Comparison of ENCODE assay signal across 9 cellular contexts in genomic region chr3:50320853-50321145, GRCh38. TPM values are rescaled to one million over a fixed set of nuclear protein-coding genes. Genes with fewer than 3 reads are reported as not detected.
DNase-seq lines count a peak whose midpoint lies in the region; ATAC-seq, FAIRE-seq and TF ChIP-seq lines count a peak whose summit lies in the region.
"Had no signal": no experiment of that assay in that cellular context is flagged by ENCODE, and none has a peak within 500 bp of the region (broad histone marks: within the 10 kb centered on the region; RNA-seq: fewer than 3 reads in every experiment).

No MANE protein-coding gene starts in this region.

- no peak for FAIRE-seq in kidney (lab: Jason Lieb, UNC)
- FAIRE-seq in D721Med (lab: Jason Lieb, UNC), result no peak
- FAIRE-seq: colon had no signal

- H3K9me3 ChIP-seq in kidney (ENCODE audit: control insufficient read depth in 1 of 2, low read length in 2 of 2) (no peaks in the 10 kb centered on the region), thyroid gland (no peaks in the 10 kb centered on the region)

- H3K4me3 Mint-ChIP-seq in activated CD8-positive, alpha-beta memory T cell treated with anti-CD3 and anti-CD28 coated beads, Interleukin-2, amount 10 ng/mL, durations not matched to agents 7 days and 5 days, result peak overlapping the region; percentile 89
- H3K4me3 Mint-ChIP-seq in activated naive CD8-positive, alpha-beta T cell treated with anti-CD3 and anti-CD28 coated beads for 36 hours, result peak overlapping the region; percentile 80

- no peaks in the 10 kb centered on the region for H3K27me3 ChIP-seq in thyroid gland

- TF ChIP-seq CTCF in kidney (IDR thresholded peaks at IDR 0.05; ENCODE audit: borderline replicate concordance, extremely low read depth, insufficient read depth) (no peak), thyroid gland (IDR thresholded peaks at IDR 0.05) (no peak), D721Med (IDR thresholded peaks at IDR 0.05; ENCODE audit: insufficient read depth, missing control alignments) (no peak)

- H3K27me3 Mint-ChIP-seq in activated CD8-positive, alpha-beta memory T cell treated with anti-CD3 and anti-CD28 coated beads, Interleukin-2, amount 10 ng/mL, durations not matched to agents 7 days and 5 days, result no peaks in the 10 kb centered on the region
- H3K27me3 Mint-ChIP-seq in activated naive CD8-positive, alpha-beta T cell treated with anti-CD3 and anti-CD28 coated beads for 36 hours, result no peaks in the 10 kb centered on the region

- DNase-seq in activated CD8-positive, alpha-beta memory T cell treated with anti-CD3 and anti-CD28 coated beads, Interleukin-2, amount 10 ng/mL, durations not matched to agents 7 days and 5 days, result no peak
- DNase-seq in activated CD8-positive, alpha-beta memory T cell treated with anti-CD3 and anti-CD28 coated beads for 24 hours, result no peak
- DNase-seq in activated naive CD8-positive, alpha-beta T cell treated with anti-CD3 and anti-CD28 coated beads for 36 hours, result no peak
- DNase-seq in kidney, result no peak
- DNase-seq in thyroid gland, result no peak
- no peak for DNase-seq in DMS153 treated with DMSO at 0.1 percent for 48 hours (lab: John Stamatoyannopoulos, UW; ENCODE audit: unreplicated experiment)
- no peak for DNase-seq in D721Med (ENCODE audit: insufficient read length, low spot score)

- peaks cover 30 to 52% of the 10 kb centered on the region in 2 donors for H3K4me1 ChIP-seq in kidney (ENCODE audit: control insufficient read depth in 1 of 2, insufficient read depth in 1 of 2, low read depth in 1 of 2, low read length in 2 of 2)
- peaks cover 38 to 68% of the 10 kb centered on the region in 2 donors for H3K4me1 ChIP-seq in thyroid gland

- no peak for ATAC-seq in activated CD8-positive, alpha-beta memory T cell treated with anti-CD3 and anti-CD28 coated beads, Interleukin-2, amount 10 ng/mL, durations not matched to agents 7 days and 5 days
- no peak for ATAC-seq in GM19467 (IDR thresholded peaks at IDR 0.05; ENCODE audit: unreplicated experiment)

- H3K27ac ChIP-seq in kidney (ENCODE audit: low read depth in 2 of 2, low read length in 2 of 2), result peak overlapping the region; percentile 73 to 99
- peak overlapping the region; percentile 96 to 98 (median 98) for H3K27ac ChIP-seq in thyroid gland

- intact Hi-C loops in kidney (cut with DNase I) (no loop called here), thyroid gland (cut with DNase I) (no loop called here)

- CTCF ChIA-PET in activated CD8-positive, alpha-beta memory T cell treated with anti-CD3 and anti-CD28 coated beads, Interleukin-2, amount 10 ng/mL, durations not matched to agents 7 days and 5 days (lab: Charles Lee), result interaction anchor here (0.8 to 18.0 kb wide), 4 partner anchors 15 to 74 kb away, joined by 3 to 266 read pairs (median 47); partner anchors contain the start of genes HYAL1, HYAL3, IFRD2 and NAA80

- H3K9me3 Mint-ChIP-seq in activated CD8-positive, alpha-beta memory T cell treated with anti-CD3 and anti-CD28 coated beads, Interleukin-2, amount 10 ng/mL, durations not matched to agents 7 days and 5 days (ENCODE audit: low read depth), result no peaks in the 10 kb centered on the region
- no peaks in the 10 kb centered on the region for H3K9me3 Mint-ChIP-seq in activated naive CD8-positive, alpha-beta T cell treated with anti-CD3 and anti-CD28 coated beads for 36 hours

- no peak for TF ChIP-seq POLR2A in thyroid gland (IDR thresholded peaks at IDR 0.05)

- peak overlapping the region; percentile 97 to 98 for H3K4me3 ChIP-seq in kidney (ENCODE audit: low read length in 2 of 2)
- peak overlapping the region; percentile 38 to 92 (median 86) for H3K4me3 ChIP-seq in thyroid gland (replicated peaks in 1 of 3)

- peak overlapping the region; percentile 80 for H3K27ac Mint-ChIP-seq in activated CD8-positive, alpha-beta memory T cell treated with anti-CD3 and anti-CD28 coated beads, Interleukin-2, amount 10 ng/mL, durations not matched to agents 7 days and 5 days
- H3K27ac Mint-ChIP-seq in activated naive CD8-positive, alpha-beta T cell treated with anti-CD3 and anti-CD28 coated beads for 36 hours, result peak overlapping the region; percentile 22

- peak overlapping the region; percentile 77 to 99 for H3K9ac ChIP-seq in kidney (ENCODE audit: low read length in 2 of 2)

- H3K4me1 Mint-ChIP-seq in activated CD8-positive, alpha-beta memory T cell treated with anti-CD3 and anti-CD28 coated beads, Interleukin-2, amount 10 ng/mL, durations not matched to agents 7 days and 5 days, result peaks cover 39% of the 10 kb centered on the region
- H3K4me1 Mint-ChIP-seq in activated naive CD8-positive, alpha-beta T cell treated with anti-CD3 and anti-CD28 coated beads for 36 hours, result peaks cover 43% of the 10 kb centered on the region

- WGBS in thyroid gland, 2 donors, result 0% methylated on average over 7 to 12 of the region's 22 CpGs

- peaks cover 3% of the 10 kb centered on the region for H3K36me3 Mint-ChIP-seq in activated CD8-positive, alpha-beta memory T cell treated with anti-CD3 and anti-CD28 coated beads, Interleukin-2, amount 10 ng/mL, durations not matched to agents 7 days and 5 days
- H3K36me3 Mint-ChIP-seq in activated naive CD8-positive, alpha-beta T cell treated with anti-CD3 and anti-CD28 coated beads for 36 hours, result peaks cover 7% of the 10 kb centered on the region

- H3K36me3 ChIP-seq in kidney (ENCODE audit: control insufficient read depth in 1 of 2, insufficient read depth in 2 of 2, low read length in 2 of 2), result peaks cover 17 to 26% of the 10 kb centered on the region in 2 donors
- H3K36me3 ChIP-seq in thyroid gland, result peaks cover 10 to 21% of the 10 kb centered on the region in 2 donors

RNA-seq across cellular contexts. Expression of gene HYAL2, which starts 1.7 kb away (rescaled TPM):
- 1 to 10 TPM; 7.4 TPM for total RNA-seq in activated CD8-positive, alpha-beta memory T cell treated with anti-CD3 and anti-CD28 coated beads, Interleukin-2, amount 10 ng/mL, durations not matched to agents 7 days and 5 days
- 1 to 10 TPM; 6.5 to 6.8 TPM for total RNA-seq in activated naive CD8-positive, alpha-beta T cell treated with anti-CD3 and anti-CD28 coated beads for 36 hours
- total RNA-seq in kidney (142 TPM), thyroid gland (100 to 1,000 TPM; 133 to 206 (median 158) TPM)
- polyA plus RNA-seq in kidney (ENCODE audit: insufficient read depth, low read depth, low replicate concordance), result 93.2 TPM

RNA-seq across cellular contexts. Expression of gene TUSC2, which starts 7.2 kb away (rescaled TPM):
- total RNA-seq in activated CD8-positive, alpha-beta memory T cell treated with anti-CD3 and anti-CD28 coated beads, Interleukin-2, amount 10 ng/mL, durations not matched to agents 7 days and 5 days, result 10 to 100 TPM; 20.4 to 25.0 TPM
- 10 to 100 TPM; 26.8 to 29.1 TPM for total RNA-seq in activated naive CD8-positive, alpha-beta T cell treated with anti-CD3 and anti-CD28 coated beads for 36 hours
- total RNA-seq in kidney (33.6 TPM), thyroid gland (10 to 100 TPM; 28.7 to 63.7 (median 42.3) TPM)
- polyA plus RNA-seq in kidney (ENCODE audit: insufficient read depth, low read depth, low replicate concordance), result 60.0 TPM

RNA-seq across cellular contexts. Expression of gene HYAL1, which starts 17.4 kb away (rescaled TPM):
- under 1 TPM; 0.14 to 0.15 TPM for total RNA-seq in activated CD8-positive, alpha-beta memory T cell treated with anti-CD3 and anti-CD28 coated beads, Interleukin-2, amount 10 ng/mL, durations not matched to agents 7 days and 5 days
- total RNA-seq in activated naive CD8-positive, alpha-beta T cell treated with anti-CD3 and anti-CD28 coated beads for 36 hours, result under 1 TPM in 1 of 2 experiments, not detected in 1; 0.35 TPM
- 47.5 TPM for total RNA-seq in kidney
- 126 TPM for polyA plus RNA-seq in kidney (ENCODE audit: insufficient read depth, low read depth, low replicate concordance)
- 10 to 100 TPM in 2 of 4 donors, 1 to 10 TPM in 2; 5.8 to 13.8 (median 9.7) TPM for total RNA-seq in thyroid gland

RNA-seq across cellular contexts. Expression of gene RASSF1, which starts 19.8 kb away (rescaled TPM):
- total RNA-seq in activated CD8-positive, alpha-beta memory T cell treated with anti-CD3 and anti-CD28 coated beads, Interleukin-2, amount 10 ng/mL, durations not matched to agents 7 days and 5 days, result 100 to 1,000 TPM; 124 to 205 TPM
- total RNA-seq in activated naive CD8-positive, alpha-beta T cell treated with anti-CD3 and anti-CD28 coated beads for 36 hours, result 10 to 100 TPM; 51.7 to 53.7 TPM
- 28.9 TPM for total RNA-seq in kidney
- polyA plus RNA-seq in kidney (ENCODE audit: insufficient read depth, low read depth, low replicate concordance), result 19.1 TPM
- total RNA-seq in thyroid gland, result 10 to 100 TPM; 18.9 to 42.6 (median 24.8) TPM

RNA-seq across cellular contexts. Expression of gene HYAL3, which starts 21.6 kb away (rescaled TPM):
- total RNA-seq in activated CD8-positive, alpha-beta memory T cell treated with anti-CD3 and anti-CD28 coated beads, Interleukin-2, amount 10 ng/mL, durations not matched to agents 7 days and 5 days, result 10 to 100 TPM; 13.0 to 14.3 TPM
- total RNA-seq in activated naive CD8-positive, alpha-beta T cell treated with anti-CD3 and anti-CD28 coated beads for 36 hours, result 1 to 10 TPM; 6.0 to 6.8 TPM
- 2.0 TPM for total RNA-seq in kidney
- 3.2 TPM for polyA plus RNA-seq in kidney (ENCODE audit: insufficient read depth, low read depth, low replicate concordance)
- 1 to 10 TPM; 2.7 to 6.7 (median 3.8) TPM for total RNA-seq in thyroid gland

Comparison
In these comparisons a context has a peak if more than half of its experiments do, and no peak if none do; other contexts are left out.
1. RNA of gene HYAL2, which starts 1.7 kb away (total RNA-seq): 133 to 206 TPM in thyroid gland and 142 TPM in kidney (single experiment); 7.4 TPM in activated CD8-positive, alpha-beta memory T cell treated with anti-CD3 and anti-CD28 coated beads, Interleukin-2, amount 10 ng/mL, durations not matched to agents 7 days and 5 days and 6.5 to 6.8 TPM in activated naive CD8-positive, alpha-beta T cell treated with anti-CD3 and anti-CD28 coated beads for 36 hours; every median in the first group is over 10 times any median in the second.
2. RNA of gene HYAL1, which starts 17.4 kb away (total RNA-seq): 47.5 TPM in kidney (single experiment) and 5.8 to 13.8 TPM in thyroid gland; 0.35 TPM in activated naive CD8-positive, alpha-beta T cell treated with anti-CD3 and anti-CD28 coated beads for 36 hours and 0.14 to 0.15 TPM in activated CD8-positive, alpha-beta memory T cell treated with anti-CD3 and anti-CD28 coated beads, Interleukin-2, amount 10 ng/mL, durations not matched to agents 7 days and 5 days; every median in the first group is over 4 times any median in the second.